Comparison of ENCODE assay signal across 23 cellular contexts in genomic region chr15:39535466-39535865, GRCh38. TPM values are rescaled to one million over a fixed set of nuclear protein-coding genes. Genes with fewer than 3 reads are reported as not detected.
DNase-seq lines count a peak whose midpoint lies in the region; ATAC-seq and TF ChIP-seq lines count a peak whose summit lies in the region.
"Had no signal": no experiment of that assay in that cellular context is flagged by ENCODE, and none has a peak within 500 bp of the region (broad histone marks: within the 10 kb centered on the region; RNA-seq: fewer than 3 reads in every experiment).

No MANE protein-coding gene starts in this region.

- no peaks in the 10 kb centered on the region for H3K27me3 ChIP-seq in right atrium auricular region
- H3K27me3 ChIP-seq in esophagus muscularis mucosa, result no peaks in the 10 kb centered on the region
- H3K27me3 ChIP-seq: BE2C; BLaER1 treated with 17β-estradiol and CSF1 and Interleukin-3, amounts not matched to agents 10 nM and 100 nM had no signal

- no peak for TF ChIP-seq CTCF in right atrium auricular region (IDR thresholded peaks at IDR 0.05)
- TF ChIP-seq CTCF in VCaP (conservative IDR thresholded peaks at IDR 0.05), result no peak
- no peak for TF ChIP-seq CTCF in esophagus muscularis mucosa (IDR thresholded peaks at IDR 0.05)
- no peak for TF ChIP-seq CTCF in retinal pigment epithelial cell (conservative IDR thresholded peaks at IDR 0.05; ENCODE audit: low read depth, low read length)

- TF ChIP-seq POLR2A in esophagus muscularis mucosa (IDR thresholded peaks at IDR 0.05; ENCODE audit: low read depth), result no peak

- WGBS in esophagus muscularis mucosa, result 93% methylated on average over 10 of the region's 10 CpGs

- no peak overlapping the region for H3K27ac ChIP-seq in right atrium auricular region
- peak overlapping the region; percentile 92 for H3K27ac ChIP-seq in VCaP
- no peak overlapping the region for H3K27ac ChIP-seq in esophagus muscularis mucosa (replicated peaks in 1 of 4)
- H3K27ac ChIP-seq: A549; BLaER1 treated with 17β-estradiol and CSF1 and Interleukin-3, amounts not matched to agents 10 nM and 100 nM had no signal

- TF ChIP-seq EP300 in esophagus muscularis mucosa (IDR thresholded peaks at IDR 0.05), result no peak

- no peaks in the 10 kb centered on the region for H3K9me3 ChIP-seq in right atrium auricular region
- H3K9me3 ChIP-seq in esophagus muscularis mucosa, result no peaks in the 10 kb centered on the region
- H3K9me3 ChIP-seq: A549; BE2C; BLaER1 treated with 17β-estradiol and CSF1 and Interleukin-3, amounts not matched to agents 10 nM and 100 nM; HAP-1 had no signal

- ATAC-seq in Right ventricle myocardium inferior, result no peak
- ATAC-seq: A549 had no signal

- H3K4me1 ChIP-seq in right atrium auricular region (peaks cover 0 to 10% of the 10 kb centered on the region in 2 donors), esophagus muscularis mucosa (peaks cover 7 to 19% (median 14%) of the 10 kb centered on the region in 4 donors)
- H3K4me1 ChIP-seq: A549, BE2C, HAP-1 had no signal

- intact Hi-C loops in Right ventricle myocardium inferior (cut with DNase I) (no loop called here), esophagus muscularis mucosa (cut with DNase I) (no loop called here)

- peak; percentile 50 for DNase-seq in right atrium auricular region (ENCODE audit: low spot score)
- DNase-seq in Right ventricle myocardium inferior (ENCODE audit: missing footprints), result no peak
- peak; percentile 89 for DNase-seq in esophagus muscularis mucosa (ENCODE audit: extremely low spot score)
- DNase-seq in retinal pigment epithelial cell (ENCODE audit: low read depth), result peak; percentile 5
- DNase-seq in SW 1271 (lab: John Stamatoyannopoulos, UW), result no peak
- DNase-seq in NCI-H2107 treated with DMSO at 0.1 percent for 48 hours (lab: John Stamatoyannopoulos, UW; ENCODE audit: unreplicated experiment), result no peak
- DNase-seq in activated T-cell treated with anti-CD3 and anti-CD28 coated beads, Interleukin-2, amount 50 U/mL, for 1 hour, result no peak
- DNase-seq: 8988T; ACHN; AML-193; BE2C; CD4-positive, alpha-beta T cell; CD8-positive, alpha-beta memory T cell; DMS 273 treated with DMSO at 0.1 percent for 48 hours; DMS79; EL; GF-D8; GOT3; HFFc6 had no signal

- H3K36me3 ChIP-seq in right atrium auricular region (no peaks in the 10 kb centered on the region), esophagus muscularis mucosa (no peaks in the 10 kb centered on the region)
- H3K36me3 ChIP-seq: BE2C; BLaER1 treated with 17β-estradiol and CSF1 and Interleukin-3, amounts not matched to agents 10 nM and 100 nM; HAP-1 had no signal

- no peak overlapping the region for H3K4me3 ChIP-seq in right atrium auricular region
- H3K4me3 ChIP-seq in esophagus muscularis mucosa, result no peak overlapping the region
- H3K4me3 ChIP-seq in retinal pigment epithelial cell (ENCODE audit: low read length), result no peak overlapping the region
- H3K4me3 ChIP-seq: A549; BLaER1 treated with 17β-estradiol and CSF1 and Interleukin-3, amounts not matched to agents 10 nM and 100 nM; HAP-1 had no signal

RNA-seq across cellular contexts. Expression of gene THBS1, which starts 45.4 kb away (rescaled TPM):
- total RNA-seq in right atrium auricular region (100 to 1,000 TPM in 1 of 2 donors, 10 to 100 TPM in 1; 67.8 to 205 TPM), Right ventricle myocardium inferior (35.4 TPM), esophagus muscularis mucosa (1,000 to 10,000 TPM in 1 of 4 donors, 100 to 1,000 TPM in 3; 188 to 4,072 (median 270) TPM)

Comparison
In these comparisons a context has a peak if more than half of its experiments do, and no peak if none do; other contexts are left out.
1. DNase-seq: peak in right atrium auricular region (single experiment), esophagus muscularis mucosa (single experiment) and retinal pigment epithelial cell (single experiment); none in Right ventricle myocardium inferior (single experiment), SW 1271 (0 of 2), NCI-H2107 treated with DMSO at 0.1 percent for 48 hours (single experiment) and activated T-cell treated with anti-CD3 and anti-CD28 coated beads, Interleukin-2, amount 50 U/mL, for 1 hour (single experiment).